In the genomic region with DNA sequence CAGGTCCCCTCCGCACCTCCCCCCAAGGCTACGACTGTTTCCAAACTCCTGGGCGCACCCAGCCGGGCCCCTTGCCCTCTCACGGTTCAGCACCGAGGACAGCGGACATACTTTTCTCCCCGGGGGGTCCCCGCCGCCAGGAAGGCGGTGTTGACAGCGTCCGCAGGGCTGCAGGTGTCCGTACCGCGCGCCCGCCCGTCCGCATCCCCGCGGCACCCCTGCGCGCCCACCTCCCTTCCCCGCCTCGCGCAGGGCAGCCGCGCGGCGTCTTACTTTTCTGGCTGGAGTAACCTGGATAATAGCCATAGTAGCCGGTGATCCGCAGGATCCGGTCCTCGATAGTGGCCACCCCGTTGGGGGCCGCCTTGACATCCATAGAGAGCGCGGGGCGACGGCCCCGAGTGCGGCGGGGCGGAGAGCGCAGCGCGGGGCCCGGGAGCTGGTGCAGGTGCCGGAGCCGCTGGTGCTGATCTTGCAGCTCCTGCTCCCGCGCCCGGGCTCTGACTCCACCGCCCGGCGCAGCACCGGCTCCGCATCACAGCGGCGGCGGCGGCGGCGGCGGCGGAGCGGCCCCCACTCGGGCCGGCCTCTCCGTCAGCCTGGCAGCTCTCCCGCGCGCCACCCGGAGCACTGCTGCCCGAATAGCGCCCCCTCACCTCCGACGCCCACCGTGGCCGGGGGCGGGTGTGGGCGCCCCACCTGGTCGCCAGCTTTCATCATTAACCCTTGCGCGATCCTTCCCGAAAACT, we compare ENCODE assay signal across 9 cellular contexts. TPM values are rescaled to one million over a fixed set of nuclear protein-coding genes. Genes with fewer than 3 reads are reported as not detected.
DNase-seq lines count a peak whose midpoint lies in the region; ATAC-seq lines count a peak whose summit lies in the region.
"Had no signal": no experiment of that assay in that cellular context is flagged by ENCODE, and none has a peak within 500 bp of the region (broad histone marks: within the 10 kb centered on the region; RNA-seq: fewer than 3 reads in every experiment).

A gene (minus strand): TSS at position 643 of the 749 bp plus-strand sequence.

- H3K36me3 ChIP-seq in NT2/D1 (ENCODE audit: insufficient read depth, insufficient read length, low read length), result no peaks in the 10 kb centered on the region

- peaks cover 4% of the 10 kb centered on the region for H3K4me1 ChIP-seq in NT2/D1 (ENCODE audit: insufficient read depth, insufficient read length)

- H3K36me3 Mint-ChIP-seq in activated naive CD4-positive, alpha-beta T cell treated with anti-CD3 and anti-CD28 coated beads, Interleukin-2, amount 10 ng/mL, durations not matched to agents 7 days and 5 days, result no peaks in the 10 kb centered on the region

- peaks cover 31% of the 10 kb centered on the region for H3K27me3 Mint-ChIP-seq in activated naive CD4-positive, alpha-beta T cell treated with anti-CD3 and anti-CD28 coated beads, Interleukin-2, amount 10 ng/mL, durations not matched to agents 7 days and 5 days

- intact Hi-C loops in left ventricle myocardium superior (cut with micrococcal nuclease), result no loop called here
- intact Hi-C loops in sciatic nerve (cut with DNase I), result no loop called here

- no peak within 1 kb of the TSS for H3K27ac Mint-ChIP-seq in activated naive CD4-positive, alpha-beta T cell treated with anti-CD3 and anti-CD28 coated beads, Interleukin-2, amount 10 ng/mL, durations not matched to agents 7 days and 5 days

- no peaks in the 10 kb centered on the region for H3K9me3 ChIP-seq in NT2/D1 (ENCODE audit: insufficient read depth, low read length)

- ATAC-seq in left ventricle myocardium superior (peak; percentile 26), sciatic nerve (peak; percentile 38), GM18907 (IDR thresholded peaks at IDR 0.05; ENCODE audit: unreplicated experiment) (no peak), GM21381 (IDR thresholded peaks at IDR 0.05; ENCODE audit: unreplicated experiment) (no peak)

- no peak within 1 kb of the TSS for H3K9ac ChIP-seq in NT2/D1 (ENCODE audit: insufficient read length, low read depth)

- CTCF ChIA-PET in activated naive CD4-positive, alpha-beta T cell treated with anti-CD3 and anti-CD28 coated beads, Interleukin-2, amount 10 ng/mL, durations not matched to agents 7 days and 5 days (lab: Charles Lee), result no interaction called here

- no peaks in the 10 kb centered on the region for H3K4me1 Mint-ChIP-seq in activated naive CD4-positive, alpha-beta T cell treated with anti-CD3 and anti-CD28 coated beads, Interleukin-2, amount 10 ng/mL, durations not matched to agents 7 days and 5 days

- H3K27me3 ChIP-seq in NT2/D1 (ENCODE audit: insufficient read depth, insufficient read length), result peaks cover 48% of the 10 kb centered on the region

- DNase-seq in DMS 273 (lab: John Stamatoyannopoulos, UW; ENCODE audit: unreplicated experiment) (peak; percentile 73), DMS 273 treated with DMSO at 0.1 percent for 48 hours (lab: John Stamatoyannopoulos, UW) (no peak), NT2/D1 (ENCODE audit: low read depth, low spot score) (peak; percentile 39), left ventricle myocardium superior (peak; percentile 36), sciatic nerve (ENCODE audit: low spot score) (peak; percentile 60)
- DNase-seq in activated naive CD4-positive, alpha-beta T cell treated with anti-CD3 and anti-CD28 coated beads, Interleukin-2, amount 10 ng/mL, durations not matched to agents 7 days and 5 days, result no peak

- no peaks in the 10 kb centered on the region for H3K9me3 Mint-ChIP-seq in activated naive CD4-positive, alpha-beta T cell treated with anti-CD3 and anti-CD28 coated beads, Interleukin-2, amount 10 ng/mL, durations not matched to agents 7 days and 5 days

- no peak within 1 kb of the TSS for H3K4me3 Mint-ChIP-seq in activated naive CD4-positive, alpha-beta T cell treated with anti-CD3 and anti-CD28 coated beads, Interleukin-2, amount 10 ng/mL, durations not matched to agents 7 days and 5 days

- peak within 1 kb of the TSS; percentile 32 for H3K4me3 ChIP-seq in NT2/D1 (ENCODE audit: insufficient read length, low read depth)

RNA-seq across cellular contexts. Expression of the gene that starts here (rescaled TPM):
- not detected for total RNA-seq in left ventricle myocardium superior
- not detected for total RNA-seq in sciatic nerve
- total RNA-seq: A172 had no signal

Comparison
In these comparisons a context has a peak if more than half of its experiments do, and no peak if none do; other contexts are left out.
1. DNase-seq: peak in DMS 273 (single experiment) and NT2/D1 (single experiment); none in DMS 273 treated with DMSO at 0.1 percent for 48 hours (single experiment) and activated naive CD4-positive, alpha-beta T cell treated with anti-CD3 and anti-CD28 coated beads, Interleukin-2, amount 10 ng/mL, durations not matched to agents 7 days and 5 days (single experiment).
2. Peak in DNase-seq and ATAC-seq in left ventricle myocardium superior; RNA of the gene not detected or under 1 TPM.
3. Peak in DNase-seq and ATAC-seq in sciatic nerve; RNA of the gene not detected or under 1 TPM.